ENCODE assay signal across 22 cellular contexts in the genomic region with DNA sequence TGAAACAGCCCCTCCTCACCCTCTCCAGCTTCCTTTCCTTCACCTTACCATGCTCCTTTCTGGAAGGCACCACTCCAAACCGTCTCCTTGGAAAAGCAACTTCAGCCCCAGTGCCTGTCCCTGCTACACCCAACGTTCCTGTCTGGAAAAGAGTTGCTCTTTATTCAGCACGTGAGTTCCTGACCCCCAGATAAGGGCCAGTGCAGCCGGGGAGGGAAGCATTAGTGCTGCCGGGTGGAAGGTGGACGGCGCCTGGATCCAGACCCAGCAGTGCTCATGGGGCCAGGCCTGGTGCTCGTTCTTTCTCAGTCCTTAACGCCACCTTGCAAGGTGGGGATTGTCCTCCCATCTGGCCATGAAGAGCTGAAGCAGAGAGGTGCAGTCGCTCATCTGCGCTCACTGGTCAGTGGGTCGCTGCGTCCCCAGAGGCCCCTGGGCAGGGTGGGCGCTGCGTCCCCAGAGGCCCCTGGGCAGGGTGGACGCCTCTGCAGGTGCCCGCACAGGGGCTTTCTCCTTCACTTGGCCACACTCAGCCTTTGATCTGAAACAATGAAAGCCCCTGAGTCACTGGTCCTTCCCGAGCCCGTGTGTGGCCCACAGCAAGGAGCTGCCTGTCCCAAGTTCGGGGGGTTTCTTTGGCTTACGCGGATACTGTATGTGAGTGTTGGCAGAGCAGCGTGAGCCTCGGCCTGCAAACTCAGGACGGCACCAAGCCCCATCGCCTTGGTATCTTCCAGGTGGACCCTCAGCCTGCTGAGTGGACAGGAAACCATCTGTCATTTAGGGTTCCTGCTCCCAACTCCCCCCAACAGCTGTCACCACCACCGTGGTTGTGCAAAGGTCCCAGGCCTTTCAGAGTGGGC.
"Had no signal": no experiment of that assay in that cellular context is flagged by ENCODE, and none has a peak within 500 bp of the region (broad histone marks: within the 10 kb centered on the region; RNA-seq: fewer than 3 reads in every experiment).

No MANE protein-coding gene starts in this region.

- H3K27ac Mint-ChIP-seq: activated CD4-positive, alpha-beta memory T cell treated with anti-CD3 and anti-CD28 coated beads for 36 hours; activated CD4-positive, alpha-beta T cell treated with anti-CD3 and anti-CD28 coated beads, Interleukin-2, amount 10 ng/mL, durations not matched to agents 7 days and 5 days; activated naive CD4-positive, alpha-beta T cell treated with anti-CD3 and anti-CD28 coated beads for 36 hours; activated naive CD8-positive, alpha-beta T cell; T-helper 1 cell treated with Interleukin-12 subunit alpha and Interleukin-12 subunit beta and Interleukin-4 antibody, amounts not matched to agents 30 μg/mL and 1 μg/mL, for 36 hours had no signal

- H3K4me3 Mint-ChIP-seq: activated CD4-positive, alpha-beta memory T cell treated with anti-CD3 and anti-CD28 coated beads for 36 hours; activated CD4-positive, alpha-beta T cell treated with anti-CD3 and anti-CD28 coated beads, Interleukin-2, amount 10 ng/mL, durations not matched to agents 7 days and 5 days; activated naive CD4-positive, alpha-beta T cell treated with anti-CD3 and anti-CD28 coated beads for 36 hours; activated naive CD8-positive, alpha-beta T cell; activated T-cell treated with anti-CD3 and anti-CD28 coated beads, Interleukin-2, amount 50 U/mL, for 4 hours; T-helper 1 cell treated with Interleukin-12 subunit alpha and Interleukin-12 subunit beta and Interleukin-4 antibody, amounts not matched to agents 30 μg/mL and 1 μg/mL, for 36 hours had no signal

- ATAC-seq: activated T-cell treated with anti-CD3 and anti-CD28 coated beads, Interleukin-2, amount 50 U/mL, for 4 hours; PC-3 had no signal

- H3K4me1 Mint-ChIP-seq: activated CD4-positive, alpha-beta T cell treated with anti-CD3 and anti-CD28 coated beads, Interleukin-2, amount 10 ng/mL, durations not matched to agents 7 days and 5 days had no signal

- H3K9me3 Mint-ChIP-seq: activated CD4-positive, alpha-beta memory T cell treated with anti-CD3 and anti-CD28 coated beads for 36 hours; activated CD4-positive, alpha-beta T cell treated with anti-CD3 and anti-CD28 coated beads, Interleukin-2, amount 10 ng/mL, durations not matched to agents 7 days and 5 days; activated naive CD4-positive, alpha-beta T cell treated with anti-CD3 and anti-CD28 coated beads for 36 hours; activated T-cell treated with anti-CD3 and anti-CD28 coated beads, Interleukin-2, amount 50 U/mL, for 4 hours; T-helper 1 cell treated with Interleukin-12 subunit alpha and Interleukin-12 subunit beta and Interleukin-4 antibody, amounts not matched to agents 30 μg/mL and 1 μg/mL, for 36 hours had no signal

- H3K36me3 Mint-ChIP-seq: activated CD4-positive, alpha-beta memory T cell treated with anti-CD3 and anti-CD28 coated beads for 36 hours; activated naive CD8-positive, alpha-beta T cell had no signal

- DNase-seq: activated CD4-positive, alpha-beta memory T cell treated with anti-CD3 and anti-CD28 coated beads for 36 hours; activated CD4-positive, alpha-beta T cell treated with anti-CD3 and anti-CD28 coated beads, Interleukin-2, amount 10 ng/mL, durations not matched to agents 7 days and 5 days; activated CD4-positive, CD25-positive, alpha-beta regulatory T cell; activated CD8-positive, alpha-beta memory T cell treated with anti-CD3 and anti-CD28 coated beads for 24 hours; activated gamma-delta T cell; activated naive CD4-positive, alpha-beta T cell treated with anti-CD3 and anti-CD28 coated beads for 36 hours; activated T-cell treated with anti-CD3 and anti-CD28 coated beads, Interleukin-2, amount 50 U/mL, for 4 hours; KG1; NCI-H1092; NCI-H1417 treated with DMSO at 0.1 percent for 48 hours; NCI-H1694; NCI-H2029; NCI-H2107; NCI-H2171 treated with DMSO at 0.1 percent for 48 hours; NCI-H226; NCI-H510A; PC-3; SHP77 treated with DMSO at 0.1 percent for 48 hours; T1000 had no signal

- FAIRE-seq: TTC549 had no signal
